Comparison of ENCODE assay signal across 8 cellular contexts in genomic region chr11:63813563-63814382, GRCh38. TPM values are rescaled to one million over a fixed set of nuclear protein-coding genes. Genes with fewer than 3 reads are reported as not detected.
DNase-seq lines count a peak whose midpoint lies in the region; FAIRE-seq and TF ChIP-seq lines count a peak whose summit lies in the region.

No MANE protein-coding gene starts in this region.

- H2BK15ac ChIP-seq in H1 (ENCODE audit: low read length) = no peak overlapping the region

- peak overlapping the region; percentile 92 for H3K27ac ChIP-seq in H1 (ENCODE audit: low read depth, low read length)

- H4K91ac ChIP-seq in H1 (replicated peaks; ENCODE audit: insufficient read length, low read length) = peak overlapping the region; percentile 99

- peak overlapping the region; percentile 70 for H3K4ac ChIP-seq in H1 (replicated peaks; ENCODE audit: insufficient read length, low read depth, low read length)

- H3K23ac ChIP-seq in H1 (ENCODE audit: insufficient read length) = no peak overlapping the region

- peak overlapping the region; percentile 89 for H4K8ac ChIP-seq in H1 (ENCODE audit: extremely low read depth, insufficient read depth, low read length)

- peak overlapping the region; percentile 98 for H3K18ac ChIP-seq in H1 (ENCODE audit: extremely low read depth, low read length)

- peak overlapping the region; percentile 72 to 96 (median 92) for H3K9ac ChIP-seq in H1 (replicated peaks in 1 of 4; ENCODE audit: extremely low read depth in 1 of 4, low read depth in 3 of 4, low read length in 3 of 4)

- H2AK5ac ChIP-seq in H1 (ENCODE audit: low read depth, low read length) = peak overlapping the region; percentile 78; the same call in 1 of the 2 replicates

- no peaks in the 10 kb centered on the region; a peak in 1 of 7 replicates for H3K27me3 ChIP-seq in H1 (replicated peaks in 1 of 4; ENCODE audit: control insufficient read depth in 3 of 4, extremely low read depth in 1 of 4, insufficient read depth in 3 of 4, low read length in 3 of 4)

- DNase-seq in NCI-H2029 (lab: John Stamatoyannopoulos, UW) (peak; percentile 8), NCI-H2029 treated with DMSO at 0.1 percent for 48 hours (lab: John Stamatoyannopoulos, UW) (no peak), HEK293T (ENCODE audit: extremely low spot score) (peak; percentile 40), NAMALWA (ENCODE audit: low spot score) (peak; percentile 53), H1 (ENCODE audit: low read depth in 1 of 2, low spot score in 2 of 2) (peak in 1 of 2 experiments; percentile 66), medulla oblongata (ENCODE audit: extremely low spot score) (peak; percentile 69)
- peak; percentile 13 for DNase-seq in activated CD4-positive, alpha-beta T cell treated with anti-CD3 and anti-CD28 coated beads, Interleukin-2, amount 50 U/mL, for 1 hour
- peak; percentile 26 for DNase-seq in stimulated activated naive CD4-positive, alpha-beta T cell treated with Interleukin-2 at 50 U/mL for 16 hours (lab: John Stamatoyannopoulos, UW)

- H4K5ac ChIP-seq in H1 (ENCODE audit: insufficient read length, low read depth, low read length) = peak overlapping the region; percentile 97

- no peak for TF ChIP-seq EP300 in H1 (IDR thresholded peaks at IDR 0.05; ENCODE audit: borderline replicate concordance in 1 of 2, low read depth in 2 of 2, low read length in 2 of 2)

- peak overlapping the region; percentile 79 to 91 (median 90) for H3K4me3 ChIP-seq in H1 (ENCODE audit: extremely low read depth in 1 of 4, insufficient read depth in 2 of 4, low read depth in 3 of 4, low read length in 4 of 4)

- no peak for TF ChIP-seq CTCF in H1 (IDR thresholded peaks at IDR 0.05; ENCODE audit: control extremely low read depth in 1 of 3, insufficient read depth in 1 of 3, low read depth in 1 of 3, low read length in 3 of 3)

- H3K9me3 ChIP-seq in H1 (ENCODE audit: insufficient read depth in 2 of 2, low read depth in 1 of 2, low read length in 1 of 2) = no peaks in the 10 kb centered on the region

- peaks cover 21 to 30% (median 27%) of the 10 kb centered on the region in 4 experiments for H3K36me3 ChIP-seq in H1 (ENCODE audit: control insufficient read depth in 2 of 4, insufficient read depth in 4 of 4, low read length in 3 of 4)

- H3K79me2 ChIP-seq in H1 (ENCODE audit: control insufficient read depth in 1 of 2, insufficient read depth in 2 of 2, low read length in 2 of 2) = peaks cover 16 to 45% of the 10 kb centered on the region in 2 experiments

- H2BK20ac ChIP-seq in H1 (ENCODE audit: low read length) = no peak overlapping the region

- peaks cover 4 to 20% (median 12%) of the 10 kb centered on the region in 4 experiments; a peak in 6 of 7 replicates for H3K4me1 ChIP-seq in H1 (replicated peaks in 1 of 4; ENCODE audit: control insufficient read depth in 3 of 4, insufficient read depth in 4 of 4, low read length in 3 of 4)

- no peak overlapping the region; the same call in 1 of the 2 replicates for H2AFZ ChIP-seq in H1 (ENCODE audit: low read length)

- peak in 1 of 2 experiments; percentile 2; a peak in 1 of 4 replicates for TF ChIP-seq RAD21 in H1 (IDR thresholded peaks at IDR 0.05 in 1 of 2, conservative IDR thresholded peaks at IDR 0.05 in 1 of 2; ENCODE audit: low read depth in 2 of 2, low read length in 2 of 2)

- POLR2A ChIA-PET in HEK293T (lab: Yijun Ruan, JAX) = interaction anchor here (0.6 to 1.9 kb wide), 6 partner anchors 8 to 48 kb away, joined by 3 to 9 read pairs (median 4); partner anchors contain the start of gene ZFTA
- POLR2A ChIA-PET in H1 (lab: Charles Lee; ENCODE audit: partially characterized antibody) = interaction anchor here (0.5 to 9.0 kb wide), 14 partner anchors 8 to 107 kb away, joined by 3 to 85 read pairs (median 3); partner anchors contain the start of gene ZFTA

- H3K14ac ChIP-seq in H1 (ENCODE audit: insufficient read length) = no peak overlapping the region

- H3K79me1 ChIP-seq in H1 (ENCODE audit: low read depth, low read length) = peaks cover 26% of the 10 kb centered on the region

- H2BK5ac ChIP-seq in H1 (ENCODE audit: low read depth, low read length) = peak overlapping the region; percentile 96

- CTCF ChIA-PET in HEK293T (lab: Yijun Ruan, JAX) = no interaction called here
- CTCF ChIA-PET in H1 (lab: Charles Lee; ENCODE audit: partially characterized antibody) = interaction anchor here (0.6 to 1.1 kb wide), 4 partner anchors 17 to 132 kb away, joined by 3 to 4 read pairs (median 3); no protein-coding TSS in a partner anchor

- H4K20me1 ChIP-seq in H1 (replicated peaks in 1 of 2; ENCODE audit: control insufficient read depth in 1 of 2, insufficient read depth in 2 of 2, low read length in 2 of 2) = peaks cover 13 to 24% of the 10 kb centered on the region in 2 experiments

- H3K23me2 ChIP-seq in H1 (ENCODE audit: low read depth, low read length) = peaks cover 13% of the 10 kb centered on the region; the same call in 1 of the 2 replicates

- FAIRE-seq in H1 (lab: Jason Lieb, UNC) = no peak

- H2BK12ac ChIP-seq in H1 (ENCODE audit: low read depth, low read length) = peak overlapping the region; percentile 27; the same call in 1 of the 2 replicates

- no peak overlapping the region for H2BK120ac ChIP-seq in H1 (replicated peaks; ENCODE audit: low read depth, low read length)

- peak overlapping the region; percentile 84 for H3K56ac ChIP-seq in H1 (replicated peaks; ENCODE audit: insufficient read length, low read depth, low read length)

- WGBS in H1 (ENCODE audit: extremely low coverage in 1 of 2, insufficient coverage in 1 of 2, insufficient read length in 1 of 2, insufficient replicate concordance in 2 of 2, low coverage in 1 of 2, low lambda C conversion rate in 2 of 2, missing lambda C conversion rate in 1 of 2), 2 experiments = 1% methylated on average over 38 of the region's 74 CpGs; no CpG with 5 or more reads in 1 of the 2 experiments

- peak in 1 of 2 experiments; percentile 15; a peak in 2 of 3 replicates for TF ChIP-seq POLR2A in H1 (IDR thresholded peaks at IDR 0.05; ENCODE audit: control extremely low read depth in 1 of 2, low read depth in 2 of 2, low read length in 2 of 2)

- peak overlapping the region; percentile 73 to 79 for H3K4me2 ChIP-seq in H1 (ENCODE audit: insufficient read depth in 1 of 2, low read depth in 2 of 2, low read length in 2 of 2)

TF ChIP-seq in HEK293T, 16 proteins besides CTCF, POLR2A, EP300 and RAD21:
- TF ChIP-seq NFRKB (IDR thresholded peaks at IDR 0.05) (no peak), L3MBTL2 (conservative IDR thresholded peaks at IDR 0.05) (peak; percentile 48; the same call in 1 of the 2 replicates)

TF ChIP-seq in H1, 55 proteins besides CTCF, POLR2A, EP300 and RAD21 (continues in another document):
- TF ChIP-seq SP1 (IDR thresholded peaks at IDR 0.05; ENCODE audit: low read depth, low read length) (no peak), TEAD4 (IDR thresholded peaks at IDR 0.05; ENCODE audit: low read depth, low read length) (no peak), SP2 (IDR thresholded peaks at IDR 0.05; ENCODE audit: low read length) (no peak), YY1 (IDR thresholded peaks at IDR 0.05; ENCODE audit: low read depth, low read length) (no peak), POU5F1 (IDR thresholded peaks at IDR 0.05; ENCODE audit: low read depth, low read length) (no peak), KDM4A (IDR thresholded peaks at IDR 0.05; ENCODE audit: low read depth, low read length, severe bottlenecking) (peak; percentile 26), SUZ12 (IDR thresholded peaks at IDR 0.05; ENCODE audit: low read length) (no peak), SIN3A (conservative IDR thresholded peaks at IDR 0.05 in 1 of 2, IDR thresholded peaks at IDR 0.05 in 1 of 2; ENCODE audit: low read depth in 1 of 2, low read length in 2 of 2) (0 out of 4 replicates have a peak, but pooled peaks of 1 of the 2 experiments have one; percentile 21), EGR1 (IDR thresholded peaks at IDR 0.05; ENCODE audit: borderline replicate concordance, low read depth, low read length) (no peak), KDM1A (IDR thresholded peaks at IDR 0.05; ENCODE audit: borderline replicate concordance, low read length) (no peak), FOSL1 (IDR thresholded peaks at IDR 0.05; ENCODE audit: insufficient read depth, low read depth, low read length) (no peak), BRCA1 (IDR thresholded peaks at IDR 0.05; ENCODE audit: low read depth, low read length) (no peak), SP4 (IDR thresholded peaks at IDR 0.05; ENCODE audit: low read length) (no peak), ASH2L (IDR thresholded peaks at IDR 0.05; ENCODE audit: low read length) (peak; percentile 86)

RNA-seq across cellular contexts. Expression of gene SPINDOC, which starts 0.5 kb away (rescaled TPM):
- total RNA-seq in H1 (2021; fragmentation: NEBNext Ultra II Directional; extraction: Animal tissue kit (Norgen Biotek cat#: 25700)) = 99.7 and 104 TPM in 2 replicates
- 78.7 and 112 TPM in 2 replicates for polyA plus RNA-seq in H1 (2011; rRNA removed)
- polyA plus RNA-seq in H1 (2011; cell fraction: cytosol; rRNA removed) = 111 TPM
- polyA plus RNA-seq in H1 (2011; cell fraction: nucleus; rRNA removed) = 95.2 TPM
- polyA plus RNA-seq in H1 (2012, experiment 1 of 2) = 78.1 to 103 TPM (median 96.8 TPM) in 4 replicates
- 96.2 TPM for polyA plus RNA-seq in H1 (2012, experiment 2 of 2)
- 70.5 TPM for polyA plus RNA-seq in H1 (2013, experiment 1 of 2)
- polyA plus RNA-seq in H1 (2013, experiment 2 of 2) = 71.0 TPM
- 17.8 and 20.3 TPM in 2 replicates for polyA minus RNA-seq in H1 (2011; rRNA and poly(A)+ RNA removed)
- 41.1 TPM for polyA minus RNA-seq in H1 (2011; cell fraction: cytosol; rRNA and poly(A)+ RNA removed)
- 32.2 TPM for polyA minus RNA-seq in H1 (2011; cell fraction: nucleus; rRNA and poly(A)+ RNA removed)

RNA-seq across cellular contexts. Expression of gene MARK2, which starts 25.1 kb away (rescaled TPM):
- 56.5 and 58.5 TPM in 2 replicates for total RNA-seq in H1 (2021; fragmentation: NEBNext Ultra II Directional; extraction: Animal tissue kit (Norgen Biotek cat#: 25700))
- polyA plus RNA-seq in H1 (2011; rRNA removed) = 19.3 and 24.4 TPM in 2 replicates
- 18.1 TPM for polyA plus RNA-seq in H1 (2011; cell fraction: cytosol; rRNA removed)
- polyA plus RNA-seq in H1 (2011; cell fraction: nucleus; rRNA removed) = 32.7 TPM
- 29.2 to 30.7 TPM (median 29.5 TPM) in 4 replicates for polyA plus RNA-seq in H1 (2012, experiment 1 of 2)
- 25.5 TPM for polyA plus RNA-seq in H1 (2012, experiment 2 of 2)
- 30.7 TPM for polyA plus RNA-seq in H1 (2013, experiment 1 of 2)
- 28.7 TPM for polyA plus RNA-seq in H1 (2013, experiment 2 of 2)
- polyA minus RNA-seq in H1 (2011; rRNA and poly(A)+ RNA removed) = 22.4 and 28.2 TPM in 2 replicates
- 38.7 TPM for polyA minus RNA-seq in H1 (2011; cell fraction: cytosol; rRNA and poly(A)+ RNA removed)
- polyA minus RNA-seq in H1 (2011; cell fraction: nucleus; rRNA and poly(A)+ RNA removed) = 28.2 TPM

RNA-seq across cellular contexts. Expression of gene ZFTA, which starts 45.2 kb away (rescaled TPM):
- 33.8 and 34.0 TPM in 2 replicates for total RNA-seq in H1 (2021; fragmentation: NEBNext Ultra II Directional; extraction: Animal tissue kit (Norgen Biotek cat#: 25700))
- polyA plus RNA-seq in H1 (2011; rRNA removed) = 9.5 and 15.4 TPM in 2 replicates
- polyA plus RNA-seq in H1 (2011; cell fraction: cytosol; rRNA removed) = 14.8 TPM
- polyA plus RNA-seq in H1 (2011; cell fraction: nucleus; rRNA removed) = 45.1 TPM
- 17.3 to 20.0 TPM (median 18.4 TPM) in 4 replicates for polyA plus RNA-seq in H1 (2012, experiment 1 of 2)
- polyA plus RNA-seq in H1 (2012, experiment 2 of 2) = 16.2 TPM
- polyA plus RNA-seq in H1 (2013, experiment 1 of 2) = 18.1 TPM
- polyA plus RNA-seq in H1 (2013, experiment 2 of 2) = 18.9 TPM
- 7.3 and 9.4 TPM in 2 replicates for polyA minus RNA-seq in H1 (2011; rRNA and poly(A)+ RNA removed)
- 18.9 TPM for polyA minus RNA-seq in H1 (2011; cell fraction: cytosol; rRNA and poly(A)+ RNA removed)
- 50.1 TPM for polyA minus RNA-seq in H1 (2011; cell fraction: nucleus; rRNA and poly(A)+ RNA removed)
